ENCODE assay signal across 22 cellular contexts in the genomic region with DNA sequence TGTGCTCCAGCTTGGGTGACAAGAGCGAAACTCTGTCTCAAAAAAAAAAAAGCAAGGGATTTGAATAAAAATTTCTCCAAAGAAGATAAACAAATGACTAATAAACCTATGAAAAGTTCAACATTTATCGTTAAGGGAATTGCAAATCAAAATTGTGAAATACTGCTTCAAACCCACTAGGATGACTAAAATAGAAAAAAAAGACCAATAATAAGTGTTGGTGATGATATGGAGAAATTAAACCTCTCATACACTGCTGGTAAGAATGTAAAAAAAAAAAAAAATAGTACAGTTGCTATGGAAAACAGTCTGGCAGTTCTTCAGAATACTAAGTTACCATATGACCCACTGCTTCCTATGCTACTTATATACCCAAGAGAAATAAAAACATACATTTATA. TPM values are rescaled to one million over a fixed set of nuclear protein-coding genes. Genes with fewer than 3 reads are reported as not detected.
"Had no signal": no experiment of that assay in that cellular context is flagged by ENCODE, and none has a peak within 500 bp of the region (broad histone marks: within the 10 kb centered on the region; RNA-seq: fewer than 3 reads in every experiment).

No MANE protein-coding gene starts in this region.

- H3K27ac ChIP-seq: RWPE1 had no signal

- H3K4me3 ChIP-seq: MG63 had no signal

- H3K4me2 ChIP-seq: SK-N-SH had no signal

- DNase-seq: Karpas-422, KG1, MG63, NCI-H1092, NCI-H1105 treated with DMSO at 0.1 percent for 48 hours, NCI-H1417 treated with DMSO at 0.1 percent for 48 hours, NCI-H146, NCI-H1694 treated with DMSO at 0.1 percent for 48 hours, NCI-H1930, NCI-H2081, NCI-H2107, NCI-H2227 treated with DMSO at 0.1 percent for 48 hours, NCI-H524, NCI-H526 treated with DMSO at 0.1 percent for 48 hours, NCI-H748 treated with DMSO at 0.1 percent for 48 hours, SHP77, SK-N-SH had no signal

- ATAC-seq: Panc1 had no signal

- H3K27me3 ChIP-seq: MG63 had no signal

RNA-seq across cellular contexts. Expression of gene TMPRSS12, which starts 39.5 kb away (rescaled TPM):
- total RNA-seq: HT-29, NCI-H460, SK-MEL-5 had no signal
